1 cellular context compared by ENCODE assay signal in genomic region chr11:117821431-117821830, GRCh38.
TF ChIP-seq lines count a peak whose summit lies in the region.

No MANE protein-coding gene starts in this region.

TF ChIP-seq in HepG2, 621 proteins besides CTCF, POLR2A, EP300 and RAD21:
- peak; percentile 65 for TF ChIP-seq AGO2 (optimal IDR thresholded peaks at IDR 0.05; ENCODE audit: low read depth, low read length)
- TF ChIP-seq ZNF142 (CRISPR knock-in tag; IDR thresholded peaks at IDR 0.05) = no peak
- peak; percentile 65; the same call in 1 of the 2 replicates for TF ChIP-seq RBFOX2 (IDR thresholded peaks at IDR 0.05; ENCODE audit: low read depth, low read length)
TF ChIP-seq in HepG2: peak in this region for 2.
